Comparison of ENCODE assay signal across 35 cellular contexts in the genomic region with DNA sequence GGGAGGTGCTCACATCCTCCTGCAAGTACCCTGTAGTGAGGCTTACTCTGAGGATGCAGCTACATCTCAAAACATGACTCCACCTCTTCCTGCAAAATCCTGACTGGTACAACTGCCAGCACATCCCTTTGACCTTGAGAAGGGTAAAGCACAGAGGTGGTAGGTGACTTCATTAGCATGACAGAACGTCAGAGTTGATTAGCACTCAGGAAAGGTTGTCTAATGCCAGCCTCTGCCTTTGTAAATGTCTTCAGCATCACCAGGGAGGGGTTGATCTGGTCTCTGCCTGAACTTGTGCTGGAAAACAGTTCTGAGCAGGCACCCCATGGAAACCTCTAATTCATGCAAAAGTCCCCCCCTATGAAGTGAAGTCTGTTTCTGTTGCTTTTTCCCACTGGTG.
"Had no signal": no experiment of that assay in that cellular context is flagged by ENCODE, and none has a peak within 500 bp of the region (broad histone marks: within the 10 kb centered on the region; RNA-seq: fewer than 3 reads in every experiment).

No MANE protein-coding gene starts in this region.

- H3K4me3 Mint-ChIP-seq: activated CD4-positive, alpha-beta memory T cell treated with anti-CD3 and anti-CD28 coated beads, Interleukin-2, amount 10 ng/mL, durations not matched to agents 7 days and 5 days; activated CD4-positive, alpha-beta T cell treated with anti-CD3 and anti-CD28 coated beads for 36 hours; activated CD4-positive, alpha-beta T cell treated with anti-CD3 and anti-CD28 coated beads, Interleukin-2, amount 10 ng/mL, durations not matched to agents 7 days and 5 days; activated CD8-positive, alpha-beta memory T cell treated with anti-CD3 and anti-CD28 coated beads, Interleukin-2, amount 10 ng/mL, durations not matched to agents 7 days and 5 days; activated CD8-positive, alpha-beta T cell treated with anti-CD3 and anti-CD28 coated beads, Interleukin-2, amount 10 ng/mL, durations not matched to agents 7 days and 5 days; activated naive CD4-positive, alpha-beta T cell treated with anti-CD3 and anti-CD28 coated beads, Interleukin-2, amount 10 ng/mL, durations not matched to agents 7 days and 5 days; activated naive CD4-positive, alpha-beta T cell treated with anti-CD3 and anti-CD28 coated beads, Interleukin-2, amount 50 U/mL, for 24 hours; activated naive CD8-positive, alpha-beta T cell; activated naive CD8-positive, alpha-beta T cell treated with anti-CD3 and anti-CD28 coated beads, Interleukin-2, amount 10 ng/mL, durations not matched to agents 7 days and 5 days; activated naive CD8-positive, alpha-beta T cell treated with anti-CD3 and anti-CD28 coated beads, Interleukin-2, amount 50 U/mL, for 24 hours; activated T-cell treated with anti-CD3 and anti-CD28 coated beads, Interleukin-2, amount 50 U/mL, for 24 hours; central memory CD8-positive, alpha-beta T cell; T-helper 1 cell treated with Interleukin-12 subunit alpha and Interleukin-12 subunit beta and Interleukin-4 antibody, amounts not matched to agents 30 μg/mL and 1 μg/mL, for 36 hours; T-helper 2 cell treated with Interferon-gamma antibody and Interleukin-4, amounts not matched to agents 5 μg/mL and 100 μg/mL, for 36 hours had no signal

- H3K4me1 Mint-ChIP-seq: activated CD4-positive, alpha-beta memory T cell treated with anti-CD3 and anti-CD28 coated beads, Interleukin-2, amount 10 ng/mL, durations not matched to agents 7 days and 5 days; activated CD4-positive, alpha-beta T cell treated with anti-CD3 and anti-CD28 coated beads for 36 hours; activated CD4-positive, alpha-beta T cell treated with anti-CD3 and anti-CD28 coated beads, Interleukin-2, amount 10 ng/mL, durations not matched to agents 7 days and 5 days; activated CD8-positive, alpha-beta memory T cell treated with anti-CD3 and anti-CD28 coated beads, Interleukin-2, amount 10 ng/mL, durations not matched to agents 7 days and 5 days; activated naive CD4-positive, alpha-beta T cell treated with anti-CD3 and anti-CD28 coated beads, Interleukin-2, amount 10 ng/mL, durations not matched to agents 7 days and 5 days; activated naive CD4-positive, alpha-beta T cell treated with anti-CD3 and anti-CD28 coated beads, Interleukin-2, amount 50 U/mL, for 24 hours; activated naive CD8-positive, alpha-beta T cell treated with anti-CD3 and anti-CD28 coated beads, Interleukin-2, amount 10 ng/mL, durations not matched to agents 7 days and 5 days; central memory CD8-positive, alpha-beta T cell had no signal

- H3K27ac ChIP-seq: ascending aorta, cardiac muscle cell, VCaP had no signal

- H3K27ac Mint-ChIP-seq: activated CD4-positive, alpha-beta memory T cell treated with anti-CD3 and anti-CD28 coated beads, Interleukin-2, amount 10 ng/mL, durations not matched to agents 7 days and 5 days; activated CD4-positive, alpha-beta T cell treated with anti-CD3 and anti-CD28 coated beads for 36 hours; activated CD4-positive, alpha-beta T cell treated with anti-CD3 and anti-CD28 coated beads, Interleukin-2, amount 10 ng/mL, durations not matched to agents 7 days and 5 days; activated CD8-positive, alpha-beta memory T cell treated with anti-CD3 and anti-CD28 coated beads, Interleukin-2, amount 10 ng/mL, durations not matched to agents 7 days and 5 days; activated CD8-positive, alpha-beta T cell treated with anti-CD3 and anti-CD28 coated beads, Interleukin-2, amount 10 ng/mL, durations not matched to agents 7 days and 5 days; activated naive CD4-positive, alpha-beta T cell treated with anti-CD3 and anti-CD28 coated beads, Interleukin-2, amount 10 ng/mL, durations not matched to agents 7 days and 5 days; activated naive CD4-positive, alpha-beta T cell treated with anti-CD3 and anti-CD28 coated beads, Interleukin-2, amount 50 U/mL, for 24 hours; activated naive CD8-positive, alpha-beta T cell; activated naive CD8-positive, alpha-beta T cell treated with anti-CD3 and anti-CD28 coated beads, Interleukin-2, amount 10 ng/mL, durations not matched to agents 7 days and 5 days; activated naive CD8-positive, alpha-beta T cell treated with anti-CD3 and anti-CD28 coated beads, Interleukin-2, amount 50 U/mL, for 24 hours; activated T-cell treated with anti-CD3 and anti-CD28 coated beads, Interleukin-2, amount 50 U/mL, for 24 hours; activated T-helper 2 cell treated with anti-CD3 and anti-CD28 coated beads, Interferon-gamma antibody, Interleukin-2, Interleukin-4, amounts not matched to agents 10 μg/mL and 5 μg/mL and 100 μg/mL, durations not matched to agents 14 hours and 24 hours and 36 hours; T-helper 1 cell treated with Interleukin-12 subunit alpha and Interleukin-12 subunit beta and Interleukin-4 antibody, amounts not matched to agents 30 μg/mL and 1 μg/mL, for 36 hours; T-helper 2 cell treated with Interferon-gamma antibody and Interleukin-4, amounts not matched to agents 5 μg/mL and 100 μg/mL, for 36 hours had no signal

- H3K27me3 Mint-ChIP-seq: activated CD4-positive, alpha-beta memory T cell treated with anti-CD3 and anti-CD28 coated beads, Interleukin-2, amount 10 ng/mL, durations not matched to agents 7 days and 5 days; activated CD4-positive, alpha-beta T cell treated with anti-CD3 and anti-CD28 coated beads for 36 hours; activated CD4-positive, alpha-beta T cell treated with anti-CD3 and anti-CD28 coated beads, Interleukin-2, amount 10 ng/mL, durations not matched to agents 7 days and 5 days; activated CD8-positive, alpha-beta memory T cell treated with anti-CD3 and anti-CD28 coated beads, Interleukin-2, amount 10 ng/mL, durations not matched to agents 7 days and 5 days; activated naive CD4-positive, alpha-beta T cell treated with anti-CD3 and anti-CD28 coated beads, Interleukin-2, amount 10 ng/mL, durations not matched to agents 7 days and 5 days; activated naive CD4-positive, alpha-beta T cell treated with anti-CD3 and anti-CD28 coated beads, Interleukin-2, amount 50 U/mL, for 24 hours; activated naive CD8-positive, alpha-beta T cell; activated naive CD8-positive, alpha-beta T cell treated with anti-CD3 and anti-CD28 coated beads, Interleukin-2, amount 10 ng/mL, durations not matched to agents 7 days and 5 days; activated naive CD8-positive, alpha-beta T cell treated with anti-CD3 and anti-CD28 coated beads, Interleukin-2, amount 50 U/mL, for 24 hours; activated T-cell treated with anti-CD3 and anti-CD28 coated beads, Interleukin-2, amount 50 U/mL, for 24 hours; brain; central memory CD8-positive, alpha-beta T cell had no signal

- ATAC-seq: activated CD4-positive, alpha-beta T cell treated with anti-CD3 and anti-CD28 coated beads for 36 hours; activated CD4-positive, CD25-positive, alpha-beta regulatory T cell treated with anti-CD3 and anti-CD28 coated beads, Interleukin-2, amount 50 U/mL, for 24 hours; activated CD8-positive, alpha-beta memory T cell treated with anti-CD3 and anti-CD28 coated beads, Interleukin-2, amount 10 ng/mL, durations not matched to agents 7 days and 5 days; activated CD8-positive, alpha-beta T cell treated with anti-CD3 and anti-CD28 coated beads, Interleukin-2, amount 10 ng/mL, durations not matched to agents 7 days and 5 days; activated naive CD8-positive, alpha-beta T cell treated with anti-CD3 and anti-CD28 coated beads, Interleukin-2, amount 50 U/mL, for 24 hours had no signal

- H3K9me3 Mint-ChIP-seq: activated CD4-positive, alpha-beta T cell treated with anti-CD3 and anti-CD28 coated beads, Interleukin-2, amount 10 ng/mL, durations not matched to agents 7 days and 5 days; activated naive CD4-positive, alpha-beta T cell treated with anti-CD3 and anti-CD28 coated beads, Interleukin-2, amount 50 U/mL, for 24 hours; activated naive CD8-positive, alpha-beta T cell treated with anti-CD3 and anti-CD28 coated beads, Interleukin-2, amount 10 ng/mL, durations not matched to agents 7 days and 5 days; activated naive CD8-positive, alpha-beta T cell treated with anti-CD3 and anti-CD28 coated beads, Interleukin-2, amount 50 U/mL, for 24 hours; activated T-cell treated with anti-CD3 and anti-CD28 coated beads, Interleukin-2, amount 50 U/mL, for 24 hours; activated T-helper 2 cell treated with anti-CD3 and anti-CD28 coated beads, Interferon-gamma antibody, Interleukin-2, Interleukin-4, amounts not matched to agents 10 μg/mL and 5 μg/mL and 100 μg/mL, durations not matched to agents 14 hours and 24 hours and 36 hours; central memory CD8-positive, alpha-beta T cell; T-helper 1 cell treated with Interleukin-12 subunit alpha and Interleukin-12 subunit beta and Interleukin-4 antibody, amounts not matched to agents 30 μg/mL and 1 μg/mL, for 36 hours had no signal

- H3K9me3 ChIP-seq: ascending aorta had no signal

- DNase-seq: activated CD4-positive, alpha-beta memory T cell treated with anti-CD3 and anti-CD28 coated beads, Interleukin-2, amount 10 ng/mL, durations not matched to agents 7 days and 5 days; activated CD4-positive, alpha-beta T cell treated with anti-CD3 and anti-CD28 coated beads for 1 hour; activated CD4-positive, alpha-beta T cell treated with anti-CD3 and anti-CD28 coated beads for 36 hours; activated CD4-positive, alpha-beta T cell treated with anti-CD3 and anti-CD28 coated beads for 48 hours; activated CD4-positive, alpha-beta T cell treated with anti-CD3 and anti-CD28 coated beads, Interleukin-2, amount 10 ng/mL, durations not matched to agents 7 days and 5 days; activated CD4-positive, alpha-beta T cell treated with anti-CD3 and anti-CD28 coated beads, Interleukin-2, amount 50 U/mL, for 48 hours; activated CD4-positive, CD25-positive, alpha-beta regulatory T cell; activated CD8-positive, alpha-beta memory T cell treated with anti-CD3 and anti-CD28 coated beads for 24 hours; activated CD8-positive, alpha-beta memory T cell treated with anti-CD3 and anti-CD28 coated beads, Interleukin-2, amount 10 ng/mL, durations not matched to agents 7 days and 5 days; activated CD8-positive, alpha-beta memory T cell treated with anti-CD3 and anti-CD28 coated beads, Interleukin-2, amount 50 U/mL, for 48 hours; activated CD8-positive, alpha-beta T cell treated with anti-CD3 and anti-CD28 coated beads, Interleukin-2, amount 10 ng/mL, durations not matched to agents 7 days and 5 days; activated effector memory CD4-positive, alpha-beta T cell treated with Interleukin-2 at 50 U/mL for 16 hours; activated gamma-delta T cell; activated naive CD4-positive, alpha-beta T cell treated with anti-CD3 and anti-CD28 coated beads, Interleukin-2, amount 10 ng/mL, durations not matched to agents 7 days and 5 days; activated naive CD4-positive, alpha-beta T cell treated with Interleukin-2 at 50 U/mL for 16 hours; activated naive CD8-positive, alpha-beta T cell treated with anti-CD3 and anti-CD28 coated beads, Interleukin-2, amount 10 ng/mL, durations not matched to agents 7 days and 5 days; activated naive CD8-positive, alpha-beta T cell treated with anti-CD3 and anti-CD28 coated beads, Interleukin-2, amount 50 U/mL, for 24 hours; activated T-cell treated with anti-CD3 and anti-CD28 coated beads, Interleukin-2, amount 50 U/mL, for 24 hours; activated T-cell treated with anti-CD3 and anti-CD28 coated beads, Interleukin-2, amount 50 U/mL, for 48 hours; anterior cingulate cortex; cerebellar nuclear complex; T-helper 1 cell; T-helper 2 cell; T-helper 9 cell had no signal

- H3K36me3 Mint-ChIP-seq: activated CD8-positive, alpha-beta memory T cell treated with anti-CD3 and anti-CD28 coated beads, Interleukin-2, amount 10 ng/mL, durations not matched to agents 7 days and 5 days; activated naive CD4-positive, alpha-beta T cell treated with anti-CD3 and anti-CD28 coated beads, Interleukin-2, amount 10 ng/mL, durations not matched to agents 7 days and 5 days; activated naive CD4-positive, alpha-beta T cell treated with anti-CD3 and anti-CD28 coated beads, Interleukin-2, amount 50 U/mL, for 24 hours; activated naive CD8-positive, alpha-beta T cell; activated naive CD8-positive, alpha-beta T cell treated with anti-CD3 and anti-CD28 coated beads, Interleukin-2, amount 10 ng/mL, durations not matched to agents 7 days and 5 days had no signal

- H3K4me1 ChIP-seq: ascending aorta had no signal

- H3K36me3 ChIP-seq: ascending aorta, cardiac muscle cell had no signal

- H3K4me3 ChIP-seq: ascending aorta, cardiac muscle cell had no signal

- H3K27me3 ChIP-seq: ascending aorta, cardiac muscle cell had no signal
